Comparison of ENCODE assay signal across 1 cellular context in the genomic region with DNA sequence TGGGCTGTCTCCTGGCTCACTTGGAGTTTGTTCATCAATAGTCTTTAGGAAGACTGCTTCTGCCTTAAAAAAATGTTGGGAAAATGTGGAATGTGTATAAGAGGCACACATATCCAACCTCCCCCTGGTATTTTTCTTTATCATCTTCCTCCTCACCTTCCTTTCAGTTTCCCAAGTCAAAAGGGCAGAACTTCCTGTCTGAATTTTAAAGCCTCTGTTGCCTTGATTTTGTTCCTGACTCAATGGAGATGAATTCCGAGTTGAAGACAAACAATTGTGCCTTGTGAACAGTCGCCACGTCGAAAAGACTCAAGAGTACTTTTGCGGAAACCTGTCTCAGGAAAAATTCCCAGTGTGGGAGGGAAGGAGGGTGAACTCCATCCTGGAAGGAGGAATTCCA.
TF ChIP-seq lines count a peak whose summit lies in the region.

No MANE protein-coding gene starts in this region.

TF ChIP-seq in HCT116, 20 proteins besides CTCF, POLR2A, EP300 and RAD21 (continued from another document):
- TF ChIP-seq POLR2AphosphoS5 (IDR thresholded peaks at IDR 0.05; ENCODE audit: low read depth, low read length) (no peak), EGR1 (IDR thresholded peaks at IDR 0.05; ENCODE audit: low read depth) (0 out of 2 replicates have a peak, but pooled peaks have one; percentile 14), EZH2phosphoT487 (IDR thresholded peaks at IDR 0.05; ENCODE audit: borderline replicate concordance) (no peak), ZFX (IDR thresholded peaks at IDR 0.05) (no peak), EZH2 (IDR thresholded peaks at IDR 0.05) (no peak)
TF ChIP-seq in HCT116: peak in this region for 1.
